ENCODE assay signal across 23 cellular contexts in the genomic region with DNA sequence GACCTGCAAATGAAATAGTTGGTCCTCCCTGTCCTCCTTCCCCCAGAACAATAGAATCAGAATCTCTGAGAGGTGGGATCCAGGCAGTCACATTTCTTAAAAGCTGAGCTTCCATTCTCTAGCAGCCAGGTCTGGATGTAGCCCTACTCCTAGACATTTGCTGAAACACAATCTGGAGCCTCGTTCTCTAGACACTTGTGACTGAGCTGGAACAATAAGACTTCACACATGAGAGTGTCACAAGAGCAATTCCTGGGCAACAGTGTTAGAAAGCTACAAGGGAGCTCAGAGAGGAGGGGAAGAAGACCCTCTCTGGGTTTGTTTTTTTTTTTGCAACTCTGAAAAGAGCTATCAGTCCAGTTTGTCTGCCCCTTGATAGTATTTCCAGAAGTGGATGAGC.
"Had no signal": no experiment of that assay in that cellular context is flagged by ENCODE, and none has a peak within 500 bp of the region (broad histone marks: within the 10 kb centered on the region; RNA-seq: fewer than 3 reads in every experiment).

No MANE protein-coding gene starts in this region.

- H3K36me3 ChIP-seq: adrenal gland, breast epithelium, gastroesophageal sphincter, heart left ventricle, sigmoid colon, thyroid gland had no signal

- H3K27ac Mint-ChIP-seq: activated naive CD8-positive, alpha-beta T cell; activated T-helper 2 cell treated with anti-CD3 and anti-CD28 coated beads, Interferon-gamma antibody, Interleukin-2, Interleukin-4, amounts not matched to agents 10 μg/mL and 5 μg/mL and 100 μg/mL, durations not matched to agents 14 hours and 24 hours and 36 hours; endodermal cell; memory B cell had no signal

- H3K36me3 Mint-ChIP-seq: activated naive CD8-positive, alpha-beta T cell; memory B cell had no signal

- H3K4me3 ChIP-seq: adrenal gland, breast epithelium, coronary artery, gastroesophageal sphincter, heart left ventricle, sigmoid colon, smooth muscle cell, thyroid gland had no signal

- H3K27ac ChIP-seq: adrenal gland, breast epithelium, coronary artery, epithelial cell of prostate, gastroesophageal sphincter, heart left ventricle, thyroid gland had no signal

- H3K27me3 ChIP-seq: adrenal gland, breast epithelium, sigmoid colon, thyroid gland had no signal

- H3K4me1 Mint-ChIP-seq: central memory CD8-positive, alpha-beta T cell had no signal

- ATAC-seq: activated T-cell treated with anti-CD3 and anti-CD28 coated beads, Interleukin-2, amount 50 U/mL, for 4 hours; gastroesophageal sphincter had no signal

- DNase-seq: activated CD4-positive, alpha-beta T cell treated with anti-CD3 and anti-CD28 coated beads for 1 hour; activated CD4-positive, alpha-beta T cell treated with anti-CD3 and anti-CD28 coated beads, Interleukin-2, amount 50 U/mL, for 1 hour; activated naive CD4-positive, alpha-beta T cell; activated T-cell treated with anti-CD3 and anti-CD28 coated beads, Interleukin-2, amount 50 U/mL, for 4 hours; adrenal gland; endodermal cell; left ventricle myocardium superior; sigmoid colon; stimulated activated CD4-positive, alpha-beta T cell treated with anti-CD3 and anti-CD28 coated beads, Interleukin-4, amount 100 ng/mL, for 1 hour; stimulated activated naive CD4-positive, alpha-beta T cell treated with Interleukin-2 at 50 U/mL for 16 hours; T-helper 1 cell; T-helper 9 cell; thyroid gland had no signal

- H3K9me3 Mint-ChIP-seq: activated T-cell treated with anti-CD3 and anti-CD28 coated beads, Interleukin-2, amount 50 U/mL, for 4 hours; activated T-helper 2 cell treated with anti-CD3 and anti-CD28 coated beads, Interferon-gamma antibody, Interleukin-2, Interleukin-4, amounts not matched to agents 10 μg/mL and 5 μg/mL and 100 μg/mL, durations not matched to agents 14 hours and 24 hours and 36 hours; central memory CD8-positive, alpha-beta T cell; endodermal cell; memory B cell had no signal

- H3K4me3 Mint-ChIP-seq: activated naive CD8-positive, alpha-beta T cell; activated T-cell treated with anti-CD3 and anti-CD28 coated beads, Interleukin-2, amount 50 U/mL, for 4 hours; central memory CD8-positive, alpha-beta T cell; endodermal cell; memory B cell had no signal

- H3K9me3 ChIP-seq: adrenal gland, breast epithelium, gastroesophageal sphincter, heart left ventricle, sigmoid colon, thyroid gland had no signal
